In the genomic region with DNA sequence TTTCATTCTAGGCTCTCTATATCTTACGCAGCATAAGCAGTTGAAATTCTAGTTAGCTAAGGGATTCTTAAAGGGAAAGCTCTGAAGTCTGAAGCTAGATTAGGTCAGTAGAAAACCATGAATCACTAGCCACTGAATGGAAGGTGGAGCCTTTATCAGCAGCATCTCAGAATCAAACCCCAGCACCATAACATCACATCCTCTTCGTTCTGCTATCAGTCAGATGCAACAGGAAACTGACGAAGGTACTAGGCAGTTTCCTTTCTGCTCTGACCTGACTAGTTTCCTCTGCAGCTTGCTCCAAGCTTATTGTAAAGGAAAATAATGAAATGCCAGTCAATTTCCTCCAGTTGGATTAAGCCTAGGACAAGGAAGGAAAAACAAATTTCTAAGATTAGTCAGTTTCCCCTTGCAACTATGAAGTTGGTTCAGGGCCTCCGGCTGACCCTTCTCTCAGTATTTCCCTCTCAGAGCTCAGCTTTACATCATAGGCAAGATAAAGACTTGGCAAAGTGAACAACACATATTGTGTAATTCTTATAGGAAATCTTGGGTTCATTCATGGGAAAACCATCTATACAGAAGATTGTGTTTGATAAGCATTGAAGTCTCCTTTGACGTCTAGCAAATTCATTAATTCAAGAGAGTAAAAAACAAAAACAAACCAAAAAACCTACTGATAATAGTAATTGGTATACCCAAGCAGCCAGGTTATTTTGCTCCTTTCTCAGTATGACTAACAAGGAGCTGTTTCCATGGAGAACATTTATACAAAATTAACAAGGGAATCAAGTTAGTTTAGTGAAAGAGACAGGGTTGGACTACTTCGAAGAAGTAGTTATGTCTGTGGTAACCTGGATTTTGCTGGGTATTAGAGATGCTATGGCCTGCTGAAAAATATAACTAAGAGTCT, we compare ENCODE assay signal across 8 cellular contexts. TPM values are rescaled to one million over a fixed set of nuclear protein-coding genes. Genes with fewer than 3 reads are reported as not detected.
DNase-seq lines count a peak whose midpoint lies in the region; ATAC-seq and TF ChIP-seq lines count a peak whose summit lies in the region.

No MANE protein-coding gene starts in this region.

- peak overlapping the region; percentile 97 for H3K27ac Mint-ChIP-seq in activated CD8-positive, alpha-beta T cell treated with anti-CD3 and anti-CD28 coated beads for 36 hours

- peaks cover 41% of the 10 kb centered on the region for H3K4me1 Mint-ChIP-seq in activated CD8-positive, alpha-beta T cell treated with anti-CD3 and anti-CD28 coated beads for 36 hours (ENCODE audit: low read depth)

- no peaks in the 10 kb centered on the region for H3K36me3 ChIP-seq in gastrocnemius medialis

- peak overlapping the region; percentile 61 for H3K4me3 Mint-ChIP-seq in activated CD8-positive, alpha-beta T cell treated with anti-CD3 and anti-CD28 coated beads for 36 hours

- no peaks in the 10 kb centered on the region for H3K27me3 ChIP-seq in gastrocnemius medialis

- POLR2A ChIA-PET in activated CD8-positive, alpha-beta T cell treated with anti-CD3 and anti-CD28 coated beads for 36 hours (lab: Charles Lee): interaction anchor here (0.6 to 2.0 kb wide), 9 partner anchors 9 to 388 kb away, joined by 3 to 9 read pairs (median 5); a partner anchor contains a TSS

- no peak for TF ChIP-seq CTCF in activated CD8-positive, alpha-beta T cell treated with anti-CD3 and anti-CD28 coated beads for 36 hours (IDR thresholded peaks at IDR 0.05)
- TF ChIP-seq CTCF in fibroblast of mammary gland (conservative IDR thresholded peaks at IDR 0.05; ENCODE audit: control insufficient read depth, insufficient read depth, low read depth, low read length) (no peak), gastrocnemius medialis (IDR thresholded peaks at IDR 0.05 in 4 of 5, conservative IDR thresholded peaks at IDR 0.05 in 1 of 5) (no peak)

- H3K9me3 Mint-ChIP-seq in activated CD8-positive, alpha-beta T cell treated with anti-CD3 and anti-CD28 coated beads for 36 hours: peaks cover 2% of the 10 kb centered on the region

- in situ Hi-C loops in gastrocnemius medialis (cut with MboI; ENCODE audit: low sequenced_read_pairs in 4 of 4): no loop called here

- H3K27me3 Mint-ChIP-seq in activated CD8-positive, alpha-beta T cell treated with anti-CD3 and anti-CD28 coated beads for 36 hours: no peaks in the 10 kb centered on the region

- H3K27ac ChIP-seq in gastrocnemius medialis: peak overlapping the region; percentile 65 to 80 (median 68)

- CTCF ChIA-PET in activated CD8-positive, alpha-beta T cell treated with anti-CD3 and anti-CD28 coated beads for 36 hours (lab: Charles Lee): interaction anchor here (0.7 to 4.2 kb wide), 12 partner anchors 10 to 236 kb away, joined by 3 to 30 read pairs (median 6); a partner anchor contains a TSS

- DNase-seq in CMK (ENCODE audit: low read depth) (peak; percentile 75), fibroblast of mammary gland (ENCODE audit: low read depth) (peak; percentile 90), gastrocnemius medialis (no peak), SK-N-DZ (ENCODE audit: low spot score) (no peak), NCI-H69 (lab: John Stamatoyannopoulos, UW) (no peak)
- peak; percentile 92 for DNase-seq in Jurkat, Clone E6-1 (ENCODE audit: low read depth, low spot score)
- peak; percentile 75 for DNase-seq in activated CD8-positive, alpha-beta T cell treated with anti-CD3 and anti-CD28 coated beads for 36 hours

- no peaks in the 10 kb centered on the region for H3K4me1 ChIP-seq in gastrocnemius medialis

- peak overlapping the region; percentile 18 for H3K4me3 ChIP-seq in Jurkat, Clone E6-1 (ENCODE audit: low read length)
- H3K4me3 ChIP-seq in fibroblast of mammary gland (ENCODE audit: control insufficient read depth, low read depth, low read length) (no peak overlapping the region), gastrocnemius medialis (no peak overlapping the region)

- TF ChIP-seq POLR2A in gastrocnemius medialis (IDR thresholded peaks at IDR 0.05): peak in 1 of 2 donors; percentile 24

- H3K36me3 Mint-ChIP-seq in activated CD8-positive, alpha-beta T cell treated with anti-CD3 and anti-CD28 coated beads for 36 hours (ENCODE audit: low read depth): peaks cover 5% of the 10 kb centered on the region

- peak; percentile 99 for ATAC-seq in GM21390 (IDR thresholded peaks at IDR 0.05; ENCODE audit: unreplicated experiment)
- ATAC-seq in activated CD8-positive, alpha-beta T cell treated with anti-CD3 and anti-CD28 coated beads for 36 hours: peak; percentile 97
- peak; percentile 82 to 91 for ATAC-seq in gastrocnemius medialis

- no peaks in the 10 kb centered on the region for H3K9me3 ChIP-seq in gastrocnemius medialis

- intact Hi-C loops in activated CD8-positive, alpha-beta T cell treated with anti-CD3 and anti-CD28 coated beads for 36 hours (cut with micrococcal nuclease): loop anchor here (5.0 kb wide), 1 partner anchor 44 kb away; a partner anchor contains a TSS
- intact Hi-C loops in gastrocnemius medialis (cut with DNase I; ENCODE audit: low total_unique reads): no loop called here

RNA-seq across cellular contexts. Expression of a gene that starts 43.4 kb away (rescaled TPM):
- polyA plus RNA-seq in Jurkat, Clone E6-1 (2012; ENCODE audit: insufficient read depth, insufficient read length): not detected
- total RNA-seq in activated CD8-positive, alpha-beta T cell treated with anti-CD3 and anti-CD28 coated beads for 36 hours: under 1 TPM; 0.38 to 0.45 TPM
- total RNA-seq in gastrocnemius medialis: not detected
- not detected in 2 replicates for polyA plus RNA-seq in SK-N-DZ (2014; cell fraction: cytosol; rRNA removed)
- not detected in 2 replicates for polyA plus RNA-seq in SK-N-DZ (2014; cell fraction: nucleus; rRNA removed)

RNA-seq across cellular contexts. Expression of a gene that starts 45.8 kb away (rescaled TPM):
- 14.6 TPM for polyA plus RNA-seq in Jurkat, Clone E6-1 (2012; ENCODE audit: insufficient read depth, insufficient read length)
- total RNA-seq in activated CD8-positive, alpha-beta T cell treated with anti-CD3 and anti-CD28 coated beads for 36 hours: 10 to 100 TPM; 28.4 to 29.0 TPM
- 10 to 100 TPM; 10.9 to 25.1 (median 20.9) TPM for total RNA-seq in gastrocnemius medialis
- polyA plus RNA-seq in SK-N-DZ (2014; cell fraction: cytosol; rRNA removed): 18.0 and 26.2 TPM in 2 replicates
- 14.4 and 14.6 TPM in 2 replicates for polyA plus RNA-seq in SK-N-DZ (2014; cell fraction: nucleus; rRNA removed)

Comparison
In these comparisons a context has a peak if more than half of its experiments do, and no peak if none do; other contexts are left out.
1. DNase-seq: peak in CMK (single experiment), Jurkat, Clone E6-1 (single experiment), activated CD8-positive, alpha-beta T cell treated with anti-CD3 and anti-CD28 coated beads for 36 hours (single experiment) and fibroblast of mammary gland (single experiment); none in gastrocnemius medialis (0 of 2), SK-N-DZ (single experiment) and NCI-H69 (single experiment).
2. Peak in every context shown above with its lines, with median percentiles within 50 percentile points of each other: ATAC-seq.